Comparison of ENCODE assay signal across 24 cellular contexts in genomic region chr4:54717694-54718093, GRCh38. TPM values are rescaled to one million over a fixed set of nuclear protein-coding genes. Genes with fewer than 3 reads are reported as not detected.
DNase-seq lines count a peak whose midpoint lies in the region; ATAC-seq and TF ChIP-seq lines count a peak whose summit lies in the region.
"Had no signal": no experiment of that assay in that cellular context is flagged by ENCODE, and none has a peak within 500 bp of the region (broad histone marks: within the 10 kb centered on the region; RNA-seq: fewer than 3 reads in every experiment).

No MANE protein-coding gene starts in this region.

- CTCF ChIA-PET in T-cell (lab: Charles Lee), result interaction anchor here in 1 of 2 donors (0.6 kb wide), 1 partner anchor 1566 kb away, joined by 3 read pairs; no protein-coding TSS in a partner anchor

- POLR2A ChIA-PET in T-cell (lab: Charles Lee), result no interaction called here

- ATAC-seq in HG02981 (IDR thresholded peaks at IDR 0.05; ENCODE audit: unreplicated experiment) (no peak), T-cell (replicated peaks in 1 of 4) (no peak), heart left ventricle (no peak), GM21515 (IDR thresholded peaks at IDR 0.05; ENCODE audit: unreplicated experiment) (no peak)
- ATAC-seq: CD8-positive, alpha-beta T cell; Right ventricle myocardium inferior had no signal

- intact Hi-C loops in heart left ventricle (cut with DNase I), result no loop called here

- no peak overlapping the region for H3K27ac Mint-ChIP-seq in T-cell
- H3K27ac Mint-ChIP-seq: CD8-positive, alpha-beta T cell had no signal

- no peaks in the 10 kb centered on the region for H3K27me3 Mint-ChIP-seq in T-cell

- no peaks in the 10 kb centered on the region for H3K36me3 ChIP-seq in heart left ventricle
- H3K36me3 ChIP-seq: SJSA1 had no signal

- H3K9me3 Mint-ChIP-seq in T-cell, result no peaks in the 10 kb centered on the region
- H3K9me3 Mint-ChIP-seq: CD8-positive, alpha-beta T cell had no signal

- no peak for TF ChIP-seq CTCF in heart left ventricle (IDR thresholded peaks at IDR 0.05)

- H3K27me3 ChIP-seq in layer of hippocampus (ENCODE audit: control insufficient read depth, insufficient read depth, low read length) (no peaks in the 10 kb centered on the region), heart left ventricle (no peaks in the 10 kb centered on the region)

- no peak overlapping the region for H3K4me3 ChIP-seq in heart left ventricle
- H3K4me3 ChIP-seq: SJSA1 had no signal

- no peak overlapping the region for H3K4me3 Mint-ChIP-seq in T-cell
- H3K4me3 Mint-ChIP-seq: CD8-positive, alpha-beta T cell had no signal

- DNase-seq in Ammon's horn (ENCODE audit: low spot score) (peak; percentile 55), caudate nucleus (lab: John Stamatoyannopoulos, UW) (peak in 19 of 61 donors; percentile 2 to 31 (median 9)), substantia nigra (lab: John Stamatoyannopoulos, UW) (peak in 18 of 49 donors; percentile 2 to 38 (median 14)), T-cell (no peak), heart left ventricle (no peak)
- DNase-seq: ACHN; Calu3; CD8-positive, alpha-beta T cell; DMS153; IMR-90; NCI-H1694; NCI-H2081; NCI-H2171; NCI-H345; NCI-H524; OCI-M1 had no signal

- H3K36me3 Mint-ChIP-seq in T-cell, result no peaks in the 10 kb centered on the region
- H3K36me3 Mint-ChIP-seq: CD8-positive, alpha-beta T cell had no signal

- H3K4me1 Mint-ChIP-seq in T-cell, result no peaks in the 10 kb centered on the region

- TF ChIP-seq POLR2A in heart left ventricle (IDR thresholded peaks at IDR 0.05), result no peak

- no peaks in the 10 kb centered on the region for H3K4me1 ChIP-seq in heart left ventricle
- H3K4me1 ChIP-seq: SJSA1 had no signal

- H3K9me3 ChIP-seq in heart left ventricle, result no peaks in the 10 kb centered on the region
- H3K9me3 ChIP-seq: SJSA1 had no signal

- H3K27ac ChIP-seq in caudate nucleus (ENCODE audit: low read depth, low read length), result peak overlapping the region; percentile 74
- H3K27ac ChIP-seq in layer of hippocampus (ENCODE audit: low read depth, low read length), result peak overlapping the region; percentile 20
- peak overlapping the region; percentile 52 for H3K27ac ChIP-seq in substantia nigra (ENCODE audit: low read depth, low read length, poor library complexity, severe bottlenecking)
- H3K27ac ChIP-seq in heart left ventricle, result no peak overlapping the region
- H3K27ac ChIP-seq: 22Rv1, SJSA1 had no signal

- 86 to 95% (median 89%) methylated on average over 3 of the region's 3 CpGs for WGBS in heart left ventricle, 4 donors

RNA-seq across cellular contexts. Expression of gene KIT, which starts 59.9 kb away (rescaled TPM):
- 1 to 10 TPM in 4 of 5 donors, under 1 TPM in 1; 0.98 to 6.6 (median 3.6) TPM for total RNA-seq in T-cell
- 1 to 10 TPM in 6 of 9 donors, under 1 TPM in 3; 0.44 to 4.7 (median 3.2) TPM for total RNA-seq in heart left ventricle
- under 1 TPM; 0.08 to 0.75 TPM for polyA plus RNA-seq in heart left ventricle
- total RNA-seq: Calu3, G401, MCF 10A, SJSA1 had no signal

Comparison
In these comparisons a context has a peak if more than half of its experiments do, and no peak if none do; other contexts are left out.
1. H3K27ac ChIP-seq: peak in caudate nucleus (single experiment), layer of hippocampus (single experiment) and substantia nigra (single experiment); none in heart left ventricle (0 of 12).